15 cellular contexts compared by ENCODE assay signal in genomic region chr18:35935805-35936204, GRCh38.
"Had no signal": no experiment of that assay in that cellular context is flagged by ENCODE, and none has a peak within 500 bp of the region (broad histone marks: within the 10 kb centered on the region; RNA-seq: fewer than 3 reads in every experiment).

No MANE protein-coding gene starts in this region.

- FAIRE-seq: small intestine had no signal

- H3K36me3 Mint-ChIP-seq: naive thymus-derived CD4-positive, alpha-beta T cell had no signal

- H3K27ac ChIP-seq: epithelial cell of prostate, esophagus squamous epithelium, neutrophil, ovary had no signal

- H3K4me3 Mint-ChIP-seq: naive thymus-derived CD4-positive, alpha-beta T cell had no signal

- H3K36me3 ChIP-seq: esophagus squamous epithelium, neutrophil, ovary had no signal

- H3K9me3 ChIP-seq: esophagus squamous epithelium, neutrophil, ovary had no signal

- H3K4me3 ChIP-seq: esophagus squamous epithelium, ovary had no signal

- DNase-seq: cortex of kidney; effector memory CD4-positive, alpha-beta T cell; esophagus squamous epithelium; foreskin fibroblast; left colon; left ventricle myocardium superior; naive thymus-derived CD4-positive, alpha-beta T cell; ovary; right cardiac atrium; small intestine; stimulated activated CD4-positive, alpha-beta T cell treated with anti-CD3 and anti-CD28 coated beads, Interleukin-12 subunit alpha, Interleukin-12 subunit beta, amount 100 ng/mL, for 4 hours; stimulated activated naive CD4-positive, alpha-beta T cell; trophoblast cell had no signal

- H3K27me3 ChIP-seq: esophagus squamous epithelium, neutrophil, ovary had no signal

- ATAC-seq: left colon; left ventricle myocardium superior; naive thymus-derived CD4-positive, alpha-beta T cell; right cardiac atrium had no signal
